In the genomic region with DNA sequence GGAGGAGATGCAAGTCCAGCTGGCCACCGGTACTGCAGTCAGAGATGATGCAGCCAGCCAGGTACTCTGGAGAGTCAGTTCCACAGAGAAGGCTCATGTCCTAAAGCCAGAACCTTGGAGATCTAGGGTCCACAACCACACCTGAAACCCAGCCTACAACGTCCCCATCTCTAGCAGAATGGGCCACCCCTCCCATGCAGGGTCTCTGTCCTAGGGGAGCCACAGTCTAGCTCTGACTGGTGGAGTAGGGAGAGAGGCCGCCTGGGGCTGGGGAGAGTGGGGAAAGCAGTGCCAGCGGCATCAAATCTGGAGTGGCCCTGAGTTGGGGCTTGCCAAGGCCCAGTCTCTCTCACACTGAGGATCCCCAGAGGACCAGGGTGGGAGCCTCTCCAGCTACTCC, we compare ENCODE assay signal across 30 cellular contexts. TPM values are rescaled to one million over a fixed set of nuclear protein-coding genes. Genes with fewer than 3 reads are reported as not detected.
DNase-seq lines count a peak whose midpoint lies in the region; ATAC-seq, FAIRE-seq and TF ChIP-seq lines count a peak whose summit lies in the region.
"Had no signal": no experiment of that assay in that cellular context is flagged by ENCODE, and none has a peak within 500 bp of the region (broad histone marks: within the 10 kb centered on the region; RNA-seq: fewer than 3 reads in every experiment).

No MANE protein-coding gene starts in this region.

- H3K4me2 ChIP-seq in BLaER1, result no peak overlapping the region
- H3K4me2 ChIP-seq: A549, PC-9 had no signal

- H3K36me3 ChIP-seq in BLaER1, result peaks cover 97% of the 10 kb centered on the region
- H3K36me3 ChIP-seq in RWPE2 (ENCODE audit: low read depth), result peaks cover 79% of the 10 kb centered on the region
- H3K36me3 ChIP-seq in kidney (ENCODE audit: control insufficient read depth in 1 of 2, insufficient read depth in 2 of 2, low read length in 2 of 2), result peaks cover 45 to 46% of the 10 kb centered on the region in 2 donors
- peaks cover 79% of the 10 kb centered on the region for H3K36me3 ChIP-seq in HAP-1 (replicated peaks)

- TF ChIP-seq POLR2A in erythroblast (IDR thresholded peaks at IDR 0.05; ENCODE audit: low read length), result no peak

- in situ Hi-C loops in HAP-1 (cut with MboI; ENCODE audit: low sequenced_read_pairs), result loop anchor here (25.0 kb wide), 1 partner anchor 441 kb away; no protein-coding TSS in a partner anchor

- POLR2A ChIA-PET in GM10248 (lab: Yijun Ruan, JAX), result no interaction called here

- H3K4me1 ChIP-seq in BLaER1 (peaks cover 33% of the 10 kb centered on the region), RWPE2 (ENCODE audit: insufficient read depth, poor library complexity, severe bottlenecking) (no peaks in the 10 kb centered on the region), kidney (ENCODE audit: control insufficient read depth in 1 of 2, insufficient read depth in 1 of 2, low read depth in 1 of 2, low read length in 2 of 2) (peaks cover 0 to 4% of the 10 kb centered on the region in 2 donors), HAP-1 (no peaks in the 10 kb centered on the region)

- intact Hi-C loops in kidney (cut with DNase I) (loop anchor here (10.0 kb wide), 1 partner anchor 74 kb away; no protein-coding TSS in a partner anchor), posterior vena cava (cut with DNase I) (loop anchor here (5.0 to 10.0 kb wide), 2 partner anchors 76 to 244 kb away; a partner anchor contains a TSS)

- TF ChIP-seq CTCF in RWPE2 (IDR thresholded peaks at IDR 0.05; ENCODE audit: poor library complexity, severe bottlenecking) (no peak), kidney (IDR thresholded peaks at IDR 0.05; ENCODE audit: borderline replicate concordance, extremely low read depth, insufficient read depth) (no peak), GM10248 (IDR thresholded peaks at IDR 0.05; ENCODE audit: control extremely low read depth, extremely low read depth, low read depth, missing control alignments) (no peak)

- H3K9ac ChIP-seq in BLaER1 (no peak overlapping the region), kidney (ENCODE audit: low read length in 2 of 2) (no peak overlapping the region)

- FAIRE-seq in kidney (lab: Jason Lieb, UNC), result no peak
- FAIRE-seq: A549, GM12892 had no signal

- H3K9me3 ChIP-seq in BLaER1 (peaks cover 22% of the 10 kb centered on the region), RWPE2 (ENCODE audit: severe bottlenecking) (peaks cover 6% of the 10 kb centered on the region), kidney (ENCODE audit: control insufficient read depth in 1 of 2, low read length in 2 of 2) (no peaks in the 10 kb centered on the region), HAP-1 (no peaks in the 10 kb centered on the region; the same call in 1 of the 2 replicates)
- H3K9me3 ChIP-seq: A549 had no signal

- H3K27ac ChIP-seq in BLaER1 (0 out of 2 replicates have a peak overlapping the region, but pooled peaks have one; percentile 10), RWPE2 (ENCODE audit: poor library complexity, severe bottlenecking) (no peak overlapping the region), kidney (ENCODE audit: low read depth in 2 of 2, low read length in 2 of 2) (no peak overlapping the region)
- H3K27ac ChIP-seq: A549, HL-60, PC-9 had no signal

- CTCF ChIA-PET in GM10248 (lab: Yijun Ruan, JAX), result interaction anchor here (1.7 to 3.9 kb wide), 3 partner anchors 10 to 13 kb away, joined by 11 to 21 read pairs (median 16); no protein-coding TSS in a partner anchor

- H3K27me3 ChIP-seq in BLaER1 (no peaks in the 10 kb centered on the region), RWPE2 (ENCODE audit: insufficient read depth, poor library complexity, severe bottlenecking) (no peaks in the 10 kb centered on the region), HAP-1 (ENCODE audit: low read depth) (no peaks in the 10 kb centered on the region)

- DNase-seq in RWPE2 (ENCODE audit: low spot score) (peak; percentile 39), kidney (peak; percentile 45), posterior vena cava (ENCODE audit: low spot score) (peak; percentile 64), GM10248 (ENCODE audit: extremely low spot score) (no peak), erythroblast (lab: John Stamatoyannopoulos, UW) (no peak), activated T-cell treated with anti-CD3 and anti-CD28 coated beads for 4 hours (no peak), HAP-1 (ENCODE audit: low spot score in 2 of 2) (no peak)
- DNase-seq: AML-193; Calu3; DMS79 treated with DMSO at 0.1 percent for 48 hours; GF-D8; MV-4-11; NCI-H1105; NCI-H1436 treated with DMSO at 0.1 percent for 48 hours; NCI-H1930; NCI-H2107; NCI-H524; NCI-H82; NK-92 treated with Interleukin-12 subunit alpha and Interleukin-12 subunit beta, amount 100 ng/mL, for 24 hours; PC-9; SHP77 had no signal

- no peak overlapping the region for H3K4me3 ChIP-seq in BLaER1
- H3K4me3 ChIP-seq in RWPE2 (ENCODE audit: severe bottlenecking), result no peak overlapping the region
- H3K4me3 ChIP-seq in kidney (ENCODE audit: low read length in 2 of 2), result no peak overlapping the region
- H3K4me3 ChIP-seq in HAP-1, result no peak overlapping the region
- H3K4me3 ChIP-seq: A549, PC-9 had no signal

- no peak for ATAC-seq in RWPE2 (ENCODE audit: low read depth)
- ATAC-seq: A549 had no signal

- H4K20me1 ChIP-seq in BLaER1, result 0 out of 2 replicates have a peak, but pooled peaks cover 6% of the 10 kb centered on the region

RNA-seq across cellular contexts. Expression of a gene that starts 43.5 kb away (rescaled TPM):
- total RNA-seq in kidney, result 286 TPM
- 1,885 TPM for polyA plus RNA-seq in kidney (ENCODE audit: insufficient read depth, low read depth, low replicate concordance)
- 10 to 100 TPM in 1 of 2 donors, 1 to 10 TPM in 1; 5.8 to 17.9 TPM for total RNA-seq in posterior vena cava
- total RNA-seq: Calu3, HT-29, MCF 10A, PC-9, RPMI7951 had no signal

RNA-seq across cellular contexts. Expression of a gene that starts 55.5 kb away (rescaled TPM):
- total RNA-seq in kidney (59.7 TPM), posterior vena cava (10 to 100 TPM; 21.5 to 26.0 TPM)
- 85.6 TPM for polyA plus RNA-seq in kidney (ENCODE audit: insufficient read depth, low read depth, low replicate concordance)

RNA-seq across cellular contexts. Expression of a gene that starts 57.8 kb away (rescaled TPM):
- total RNA-seq in kidney (41.3 TPM), posterior vena cava (1 to 10 TPM; 3.2 to 5.9 TPM)
- 81.9 TPM for polyA plus RNA-seq in kidney (ENCODE audit: insufficient read depth, low read depth, low replicate concordance)
- total RNA-seq: Calu3, H4, HT-29, LHCN-M2, MCF 10A, PC-9, RPMI7951 had no signal

RNA-seq across cellular contexts. Expression of a gene that starts 58.4 kb away (rescaled TPM):
- 82.8 TPM for total RNA-seq in kidney
- 25.7 TPM for polyA plus RNA-seq in kidney (ENCODE audit: insufficient read depth, low read depth, low replicate concordance)
- 10 to 100 TPM; 26.0 to 33.1 TPM for total RNA-seq in posterior vena cava

Comparison
In these comparisons a context has a peak if more than half of its experiments do, and no peak if none do; other contexts are left out.
1. DNase-seq: peak in RWPE2 (single experiment), kidney (single experiment) and posterior vena cava (single experiment); none in GM10248 (single experiment), erythroblast (0 of 2), activated T-cell treated with anti-CD3 and anti-CD28 coated beads for 4 hours (single experiment) and HAP-1 (0 of 2).
2. RNA of a gene that starts 43.5 kb away (total RNA-seq): 286 TPM in kidney (single experiment); 5.8 to 17.9 TPM in posterior vena cava; every median in the first group is over 10 times any median in the second.